Comparison of ENCODE assay signal across 2 cellular contexts in the genomic region with DNA sequence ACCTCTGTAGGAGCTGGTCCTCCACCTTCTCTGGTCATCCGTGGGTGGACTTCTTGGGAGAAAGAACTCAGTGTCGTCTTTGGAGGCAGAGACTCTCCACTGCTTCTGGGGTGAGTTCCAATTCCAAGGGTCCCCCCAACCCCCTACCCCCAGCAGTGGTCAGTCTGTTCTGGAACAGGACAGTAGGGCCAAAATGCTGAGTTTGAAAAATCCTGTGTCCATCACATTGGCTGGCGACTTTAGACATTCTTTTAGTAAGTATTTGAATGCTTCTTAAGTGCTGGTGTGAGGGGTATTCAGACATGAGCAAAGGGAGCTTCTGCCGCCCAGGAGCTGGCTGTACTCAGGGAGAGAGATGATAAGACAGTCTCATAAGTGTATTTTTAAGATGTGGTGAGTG.
TF ChIP-seq lines count a peak whose summit lies in the region.

No MANE protein-coding gene starts in this region.

TF ChIP-seq in HCT116, 20 proteins besides CTCF, POLR2A, EP300 and RAD21:
- TF ChIP-seq SRF (IDR thresholded peaks at IDR 0.05; ENCODE audit: low read depth) = no peak
- TF ChIP-seq SIN3A (IDR thresholded peaks at IDR 0.05; ENCODE audit: low read depth) = no peak
- TF ChIP-seq ZFX (IDR thresholded peaks at IDR 0.05) = no peak
- TF ChIP-seq CEBPB (IDR thresholded peaks at IDR 0.05; ENCODE audit: low read depth) = no peak
- TF ChIP-seq FOSL1 (IDR thresholded peaks at IDR 0.05; ENCODE audit: low read depth) = no peak
- TF ChIP-seq MAX (IDR thresholded peaks at IDR 0.05) = no peak
- no peak for TF ChIP-seq EGR1 (IDR thresholded peaks at IDR 0.05; ENCODE audit: low read depth)
- no peak for TF ChIP-seq SP1 (IDR thresholded peaks at IDR 0.05; ENCODE audit: low read depth)
- TF ChIP-seq EZH2phosphoT487 (IDR thresholded peaks at IDR 0.05; ENCODE audit: borderline replicate concordance) = no peak
- no peak for TF ChIP-seq CBX3 (IDR thresholded peaks at IDR 0.05; ENCODE audit: low read depth)
- TF ChIP-seq ELF1 (IDR thresholded peaks at IDR 0.05; ENCODE audit: borderline replicate concordance, low read depth) = no peak
- TF ChIP-seq ATF3 (IDR thresholded peaks at IDR 0.05) = no peak
- no peak for TF ChIP-seq TCF7L2 (IDR thresholded peaks at IDR 0.05; ENCODE audit: borderline replicate concordance, extremely low read depth, insufficient read depth, insufficient read length)
- no peak for TF ChIP-seq POLR2AphosphoS5 (IDR thresholded peaks at IDR 0.05; ENCODE audit: low read depth, low read length)
- TF ChIP-seq EZH2 (IDR thresholded peaks at IDR 0.05) = no peak
- no peak for TF ChIP-seq ZNF274 (IDR thresholded peaks at IDR 0.05; ENCODE audit: low read depth, low read length)

TF ChIP-seq in K562, 482 proteins besides CTCF, POLR2A, EP300 and RAD21:
- TF ChIP-seq TAF1 (IDR thresholded peaks at IDR 0.05; ENCODE audit: control insufficient read depth, extremely low read depth, insufficient read depth, low read length, severe bottlenecking) = no peak
- TF ChIP-seq ZNF133 (CRISPR knock-in tag; IDR thresholded peaks at IDR 0.05) = no peak
- no peak for TF ChIP-seq ARHGAP35 (IDR thresholded peaks at IDR 0.05; ENCODE audit: partially characterized antibody)
- no peak for TF ChIP-seq ZNF668 (CRISPR knock-in tag; IDR thresholded peaks at IDR 0.05)
- TF ChIP-seq HMGN3 (IDR thresholded peaks at IDR 0.05; ENCODE audit: borderline replicate concordance, extremely low read depth, insufficient read length, low read depth, low read length) = no peak
- no peak for TF ChIP-seq POLR2H (tag; IDR thresholded peaks at IDR 0.05; ENCODE audit: low read depth)
- TF ChIP-seq RHOXF2B (CRISPR knock-in tag; conservative IDR thresholded peaks at IDR 0.05) = no peak
- no peak for TF ChIP-seq ZNF766 (CRISPR knock-in tag; conservative IDR thresholded peaks at IDR 0.05)
- TF ChIP-seq ZNF140 (CRISPR knock-in tag; IDR thresholded peaks at IDR 0.05) = no peak
- TF ChIP-seq KDM5B (IDR thresholded peaks at IDR 0.05; ENCODE audit: insufficient replicate concordance, low read depth, low read length) = no peak
- no peak for TF ChIP-seq KLF1 (tag; IDR thresholded peaks at IDR 0.05)
- no peak for TF ChIP-seq TAF9B (IDR thresholded peaks at IDR 0.05; ENCODE audit: partially characterized antibody)
- TF ChIP-seq C11orf30 (IDR thresholded peaks at IDR 0.05; ENCODE audit: low read depth) = peak; percentile 51; the same call in 1 of the 2 replicates
- TF ChIP-seq, protein P1, sequence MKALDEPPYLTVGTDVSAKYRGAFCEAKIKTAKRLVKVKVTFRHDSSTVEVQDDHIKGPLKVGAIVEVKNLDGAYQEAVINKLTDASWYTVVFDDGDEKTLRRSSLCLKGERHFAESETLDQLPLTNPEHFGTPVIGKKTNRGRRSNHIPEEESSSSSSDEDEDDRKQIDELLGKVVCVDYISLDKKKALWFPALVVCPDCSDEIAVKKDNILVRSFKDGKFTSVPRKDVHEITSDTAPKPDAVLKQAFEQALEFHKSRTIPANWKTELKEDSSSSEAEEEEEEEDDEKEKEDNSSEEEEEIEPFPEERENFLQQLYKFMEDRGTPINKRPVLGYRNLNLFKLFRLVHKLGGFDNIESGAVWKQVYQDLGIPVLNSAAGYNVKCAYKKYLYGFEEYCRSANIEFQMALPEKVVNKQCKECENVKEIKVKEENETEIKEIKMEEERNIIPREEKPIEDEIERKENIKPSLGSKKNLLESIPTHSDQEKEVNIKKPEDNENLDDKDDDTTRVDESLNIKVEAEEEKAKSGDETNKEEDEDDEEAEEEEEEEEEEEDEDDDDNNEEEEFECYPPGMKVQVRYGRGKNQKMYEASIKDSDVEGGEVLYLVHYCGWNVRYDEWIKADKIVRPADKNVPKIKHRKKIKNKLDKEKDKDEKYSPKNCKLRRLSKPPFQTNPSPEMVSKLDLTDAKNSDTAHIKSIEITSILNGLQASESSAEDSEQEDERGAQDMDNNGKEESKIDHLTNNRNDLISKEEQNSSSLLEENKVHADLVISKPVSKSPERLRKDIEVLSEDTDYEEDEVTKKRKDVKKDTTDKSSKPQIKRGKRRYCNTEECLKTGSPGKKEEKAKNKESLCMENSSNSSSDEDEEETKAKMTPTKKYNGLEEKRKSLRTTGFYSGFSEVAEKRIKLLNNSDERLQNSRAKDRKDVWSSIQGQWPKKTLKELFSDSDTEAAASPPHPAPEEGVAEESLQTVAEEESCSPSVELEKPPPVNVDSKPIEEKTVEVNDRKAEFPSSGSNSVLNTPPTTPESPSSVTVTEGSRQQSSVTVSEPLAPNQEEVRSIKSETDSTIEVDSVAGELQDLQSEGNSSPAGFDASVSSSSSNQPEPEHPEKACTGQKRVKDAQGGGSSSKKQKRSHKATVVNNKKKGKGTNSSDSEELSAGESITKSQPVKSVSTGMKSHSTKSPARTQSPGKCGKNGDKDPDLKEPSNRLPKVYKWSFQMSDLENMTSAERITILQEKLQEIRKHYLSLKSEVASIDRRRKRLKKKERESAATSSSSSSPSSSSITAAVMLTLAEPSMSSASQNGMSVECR (CRISPR knock-in tag; IDR thresholded peaks at IDR 0.05) = no peak
- TF ChIP-seq FOXK1 (CRISPR knock-in tag; IDR thresholded peaks at IDR 0.05; ENCODE audit: borderline replicate concordance) = no peak
- TF ChIP-seq ZNF316 (IDR thresholded peaks at IDR 0.05) = peak; percentile 66
- no peak for TF ChIP-seq NELFE (IDR thresholded peaks at IDR 0.05; ENCODE audit: insufficient read depth, insufficient read length)
